ENCODE assay signal across 16 cellular contexts in the genomic region with DNA sequence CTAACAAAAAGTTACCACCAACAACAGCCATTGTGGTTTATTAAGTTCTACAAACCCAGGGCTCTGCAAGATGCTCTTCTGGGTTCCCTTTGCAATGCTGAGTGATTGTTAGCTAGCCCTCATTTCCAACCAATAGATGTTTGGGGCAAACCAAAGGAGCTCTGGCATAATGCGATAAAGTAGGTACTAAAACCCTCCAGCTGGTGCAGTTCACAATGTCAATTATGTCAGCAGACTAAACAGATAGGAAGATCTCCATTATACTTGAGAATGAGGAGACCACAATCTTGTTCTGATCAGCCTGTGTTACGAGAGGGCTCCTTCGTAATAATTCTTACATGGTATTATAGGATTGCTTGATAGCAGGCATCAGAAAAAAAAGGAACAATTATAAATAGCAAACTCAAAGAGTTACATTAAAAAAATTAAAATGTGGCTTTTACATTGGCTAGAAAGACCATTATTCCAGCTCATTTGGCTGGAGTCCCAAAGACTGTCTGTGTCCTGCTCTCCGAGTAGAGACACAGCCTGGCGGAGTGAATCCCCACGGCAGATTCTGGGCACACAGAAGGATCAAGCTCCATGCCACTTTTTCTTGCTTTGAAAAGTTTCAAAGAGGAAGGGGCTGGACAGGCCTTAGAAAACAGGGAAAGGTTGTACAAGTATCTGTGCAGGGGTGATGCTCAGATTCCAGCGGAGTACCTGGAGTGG.
DNase-seq lines count a peak whose midpoint lies in the region; ATAC-seq, FAIRE-seq and TF ChIP-seq lines count a peak whose summit lies in the region.
"Had no signal": no experiment of that assay in that cellular context is flagged by ENCODE, and none has a peak within 500 bp of the region (broad histone marks: within the 10 kb centered on the region; RNA-seq: fewer than 3 reads in every experiment).

No MANE protein-coding gene starts in this region.

- H3K36me3 Mint-ChIP-seq in progenitor cell of endocrine pancreas (ENCODE audit: insufficient read depth) = peaks cover 23% of the 10 kb centered on the region
- no peaks in the 10 kb centered on the region for H3K36me3 Mint-ChIP-seq in stimulated activated effector memory CD8-positive, alpha-beta T cell treated with anti-CD3 and anti-CD28 coated beads, Interleukin-12 subunit alpha, Interleukin-12 subunit beta, amount 100 ng/mL, for 72 hours

- no peak for FAIRE-seq in GM12892 (lab: Jason Lieb, UNC)

- TF ChIP-seq CTCF in fibroblast of lung (conservative IDR thresholded peaks at IDR 0.05 in 1 of 2, IDR thresholded peaks at IDR 0.05 in 1 of 2; ENCODE audit: low read depth in 1 of 2, low read length in 2 of 2) (no peak), progenitor cell of endocrine pancreas (IDR thresholded peaks at IDR 0.05; ENCODE audit: unreplicated experiment) (no peak), left lung (IDR thresholded peaks at IDR 0.05) (no peak)

- no peaks in the 10 kb centered on the region for H3K27me3 Mint-ChIP-seq in progenitor cell of endocrine pancreas

- WGBS in GM23248 (ENCODE audit: low coverage in 1 of 2, low lambda C conversion rate in 2 of 2, missing lambda C conversion rate in 2 of 2), 2 experiments = 79 to 84% methylated on average over 7 of the region's 7 CpGs

- H3K27me3 ChIP-seq in GM23248 (replicated peaks; ENCODE audit: insufficient read depth) (no peaks in the 10 kb centered on the region), fibroblast of lung (ENCODE audit: control insufficient read depth, insufficient read depth, low read length) (no peaks in the 10 kb centered on the region), left lung (no peaks in the 10 kb centered on the region)

- H3K36me3 ChIP-seq in GM23248 (ENCODE audit: low read depth) (no peaks in the 10 kb centered on the region), fibroblast of lung (ENCODE audit: control insufficient read depth, insufficient read depth, low read length) (peaks cover 3% of the 10 kb centered on the region), left lung (peaks cover 0 to 24% of the 10 kb centered on the region in 2 donors)

- peak overlapping the region; percentile 46 for H3K4me2 ChIP-seq in GM23248 (ENCODE audit: unreplicated experiment)
- H3K4me2 ChIP-seq in fibroblast of lung (ENCODE audit: extremely low read depth, insufficient read depth, low read length) = peak overlapping the region; percentile 86

- no peaks in the 10 kb centered on the region for H3K9me2 ChIP-seq in GM23248 (ENCODE audit: insufficient read depth)

- no peaks in the 10 kb centered on the region for H3K9me3 ChIP-seq in GM23248 (ENCODE audit: low read depth)
- H3K9me3 ChIP-seq in fibroblast of lung (ENCODE audit: control insufficient read depth, insufficient read depth, low read depth, low read length) = no peaks in the 10 kb centered on the region
- no peaks in the 10 kb centered on the region for H3K9me3 ChIP-seq in left lung

- DNase-seq in GM23248 (no peak), SK-N-DZ (ENCODE audit: low spot score) (peak; percentile 40), fibroblast of lung (ENCODE audit: low read depth in 2 of 2) (peak in 1 of 2 donors; percentile 31), progenitor cell of endocrine pancreas (ENCODE audit: low spot score, unreplicated experiment) (no peak), GM12892 (ENCODE audit: insufficient read length) (no peak), left lung (no peak)
- DNase-seq in stimulated activated effector memory CD8-positive, alpha-beta T cell treated with anti-CD3 and anti-CD28 coated beads, Interleukin-12 subunit alpha, Interleukin-12 subunit beta, amount 100 ng/mL, for 72 hours (ENCODE audit: low spot score in 2 of 2) = no peak
- DNase-seq: activated effector memory CD4-positive, alpha-beta T cell treated with Interleukin-2 at 50 U/mL for 16 hours; CD4-positive, alpha-beta T cell; effector CD8-positive, alpha-beta T cell; KG1; NCI-H1417 treated with DMSO at 0.1 percent for 48 hours; NCI-H524; retina; stimulated activated CD4-positive, alpha-beta T cell treated with anti-CD3 and anti-CD28 coated beads, Interleukin-4, amount 100 ng/mL, for 1 hour had no signal

- intact Hi-C loops in left lung (cut with DNase I) = no loop called here

- peaks cover 42% of the 10 kb centered on the region for H3K4me1 Mint-ChIP-seq in progenitor cell of endocrine pancreas (ENCODE audit: low read depth)
- no peaks in the 10 kb centered on the region for H3K4me1 Mint-ChIP-seq in stimulated activated effector memory CD8-positive, alpha-beta T cell treated with anti-CD3 and anti-CD28 coated beads, Interleukin-12 subunit alpha, Interleukin-12 subunit beta, amount 100 ng/mL, for 72 hours

- in situ Hi-C loops in GM23248 (cut with MboI) = loop anchor here (25.0 kb wide), 1 partner anchor 677 kb away; the partner anchor contains the start of gene EDRF1

- H3K9me3 Mint-ChIP-seq in progenitor cell of endocrine pancreas (ENCODE audit: low read depth) = no peaks in the 10 kb centered on the region
- no peaks in the 10 kb centered on the region for H3K9me3 Mint-ChIP-seq in stimulated activated effector memory CD8-positive, alpha-beta T cell treated with anti-CD3 and anti-CD28 coated beads, Interleukin-12 subunit alpha, Interleukin-12 subunit beta, amount 100 ng/mL, for 72 hours
- H3K9me3 Mint-ChIP-seq: CD4-positive, alpha-beta T cell had no signal

- ATAC-seq in stimulated activated effector memory CD8-positive, alpha-beta T cell treated with anti-CD3 and anti-CD28 coated beads, Interleukin-12 subunit alpha, Interleukin-12 subunit beta, amount 100 ng/mL, for 72 hours = no peak
- no peak for ATAC-seq in left lung
- ATAC-seq in GM21717 (IDR thresholded peaks at IDR 0.05; ENCODE audit: unreplicated experiment) = no peak

- peak overlapping the region; percentile 87 for H3K27ac Mint-ChIP-seq in progenitor cell of endocrine pancreas
- H3K27ac Mint-ChIP-seq in stimulated activated effector memory CD8-positive, alpha-beta T cell treated with anti-CD3 and anti-CD28 coated beads, Interleukin-12 subunit alpha, Interleukin-12 subunit beta, amount 100 ng/mL, for 72 hours = no peak overlapping the region
- H3K27ac Mint-ChIP-seq: CD4-positive, alpha-beta T cell had no signal

- H4K20me1 ChIP-seq in GM23248 (ENCODE audit: insufficient read depth) (no peaks in the 10 kb centered on the region), fibroblast of lung (ENCODE audit: control insufficient read depth, extremely low read depth, insufficient read depth, low read length) (no peaks in the 10 kb centered on the region)

- H2AFZ ChIP-seq in GM23248 (no peak overlapping the region), fibroblast of lung (ENCODE audit: low read length) (no peak overlapping the region)

- no peak for TF ChIP-seq POLR2A in GM12892 (IDR thresholded peaks at IDR 0.05; ENCODE audit: low read depth, low read length)

- H3K79me2 ChIP-seq in GM23248 (ENCODE audit: insufficient read depth) (peaks cover 96% of the 10 kb centered on the region), fibroblast of lung (ENCODE audit: control insufficient read depth, insufficient read depth, low read length) (peaks cover 68% of the 10 kb centered on the region)

- H3K27ac ChIP-seq in GM23248 = peak overlapping the region; percentile 71
- H3K27ac ChIP-seq in fibroblast of lung (ENCODE audit: insufficient read depth, low read length) = peak overlapping the region; percentile 66
- H3K27ac ChIP-seq in left lung = peak overlapping the region in 1 of 2 donors; percentile 15

- peaks cover 26% of the 10 kb centered on the region; the same call in 1 of the 2 replicates for H3F3A ChIP-seq in GM23248 (ENCODE audit: insufficient read depth)

- H3K4me3 ChIP-seq in GM23248 (peak overlapping the region; percentile 20; the same call in 1 of the 2 replicates), fibroblast of lung (replicated peaks in 1 of 4; ENCODE audit: control extremely low read depth in 1 of 4, insufficient read depth in 1 of 4, low read depth in 3 of 4, low read length in 4 of 4) (peak overlapping the region in 3 of 4 experiments; percentile 6 to 39 (median 16)), left lung (no peak overlapping the region)

- H3K4me1 ChIP-seq in GM23248 (ENCODE audit: insufficient read depth) (peaks cover 29% of the 10 kb centered on the region), fibroblast of lung (ENCODE audit: control insufficient read depth, extremely low read depth, insufficient read depth, low read length) (peaks cover 31% of the 10 kb centered on the region), left lung (peaks cover 5 to 39% of the 10 kb centered on the region in 2 donors)

- H3K9ac ChIP-seq in GM23248 (peak overlapping the region; percentile 52), fibroblast of lung (ENCODE audit: insufficient read depth, low read length) (peak overlapping the region; percentile 51)

- no peak overlapping the region for H3K4me3 Mint-ChIP-seq in progenitor cell of endocrine pancreas (ENCODE audit: low read depth)
- H3K4me3 Mint-ChIP-seq in stimulated activated effector memory CD8-positive, alpha-beta T cell treated with anti-CD3 and anti-CD28 coated beads, Interleukin-12 subunit alpha, Interleukin-12 subunit beta, amount 100 ng/mL, for 72 hours = no peak overlapping the region
- H3K4me3 Mint-ChIP-seq: CD4-positive, alpha-beta T cell had no signal

Comparison
In these comparisons a context has a peak if more than half of its experiments do, and no peak if none do; other contexts are left out.
1. H3K4me3 ChIP-seq: peak in GM23248 (single experiment) and fibroblast of lung (3 of 4); none in left lung (0 of 2).